ENCODE assay signal across 17 cellular contexts in genomic region chr6:127402890-127403617, GRCh38. TPM values are rescaled to one million over a fixed set of nuclear protein-coding genes. Genes with fewer than 3 reads are reported as not detected.
DNase-seq lines count a peak whose midpoint lies in the region; ATAC-seq, FAIRE-seq and TF ChIP-seq lines count a peak whose summit lies in the region.
"Had no signal": no experiment of that assay in that cellular context is flagged by ENCODE, and none has a peak within 500 bp of the region (broad histone marks: within the 10 kb centered on the region; RNA-seq: fewer than 3 reads in every experiment).

No MANE protein-coding gene starts in this region.

- DNase-seq in DMS53 (lab: John Stamatoyannopoulos, UW) (peak; percentile 86), GM12878 (ENCODE audit: low read depth, low spot score) (no peak), HAP-1 (ENCODE audit: low spot score in 2 of 2) (no peak), GM10248 (ENCODE audit: extremely low spot score) (no peak)
- DNase-seq: activated CD4-positive, CD25-positive, alpha-beta regulatory T cell; activated naive CD4-positive, alpha-beta T cell treated with anti-CD3 and anti-CD28 coated beads, Interleukin-2, amount 10 ng/mL, durations not matched to agents 7 days and 5 days; effector CD4-positive, alpha-beta T cell; GOT3; left ventricle myocardium inferior; NCI-H1048; NCI-H446 treated with DMSO at 0.1 percent for 48 hours; psoas muscle; T-helper 17 cell had no signal

- POLR2A ChIA-PET in GM12878 (lab: Charles Lee), result no interaction called here
- POLR2A ChIA-PET in GM10248 (lab: Yijun Ruan, JAX), result no interaction called here

- H3K4me3 ChIP-seq in GM12878, result no peak overlapping the region
- H3K4me3 ChIP-seq in HAP-1, result no peak overlapping the region
- H3K4me3 ChIP-seq: left ventricle myocardium inferior, psoas muscle had no signal

- CTCF ChIA-PET in GM12878 (lab: Yijun Ruan, JAX) (interaction anchor here (0.9 to 1.0 kb wide), 2 partner anchors 19 to 99 kb away, joined by 3 read pairs; no protein-coding TSS in a partner anchor), GM10248 (lab: Yijun Ruan, JAX) (interaction anchor here (1.3 to 2.1 kb wide), 3 partner anchors 12 to 100 kb away, joined by 3 to 6 read pairs (median 3); no protein-coding TSS in a partner anchor)

- H3K27me3 ChIP-seq in GM12878 (replicated peaks in 1 of 2; ENCODE audit: control insufficient read depth in 2 of 2, insufficient read depth in 2 of 2, low read length in 1 of 2) (no peaks in the 10 kb centered on the region), HAP-1 (ENCODE audit: low read depth) (no peaks in the 10 kb centered on the region)

- H4K20me1 ChIP-seq in GM12878 (ENCODE audit: control insufficient read depth, insufficient read depth), result no peaks in the 10 kb centered on the region

- H3K4me1 ChIP-seq in GM12878 (ENCODE audit: control insufficient read depth, insufficient read depth, low read length) (peaks cover 18% of the 10 kb centered on the region), HAP-1 (no peaks in the 10 kb centered on the region)
- H3K4me1 ChIP-seq: left ventricle myocardium inferior, psoas muscle had no signal

- H2AFZ ChIP-seq in GM12878 (ENCODE audit: control insufficient read depth, low read depth, low read length), result peak overlapping the region; percentile 68

- peak overlapping the region; percentile 69 for H3K4me2 ChIP-seq in GM12878 (ENCODE audit: control insufficient read depth, insufficient read depth)

- SMC1A ChIA-PET in GM12878 (lab: Charles Lee; ENCODE audit: uncharacterized antibody, unreplicated experiment), result interaction anchor here (0.9 to 2.5 kb wide), 7 partner anchors 11 to 111 kb away, joined by 3 to 10 read pairs (median 5); no protein-coding TSS in a partner anchor

- no peak overlapping the region; the same call in 1 of the 2 replicates for H3K9ac ChIP-seq in GM12878 (ENCODE audit: control insufficient read depth, insufficient read depth, low read length)

- TF ChIP-seq RAD21 in GM12878 (IDR thresholded peaks at IDR 0.05; ENCODE audit: insufficient read depth, low read depth, low read length), result no peak

- no peak for TF ChIP-seq POLR2A in GM12878 (IDR thresholded peaks at IDR 0.05; ENCODE audit: low read depth, low read length)

- RAD21 ChIA-PET in GM12878 (lab: Charles Lee; ENCODE audit: unreplicated experiment), result interaction anchor here (1.0 to 1.8 kb wide), 3 partner anchors 12 to 136 kb away, joined by 3 to 4 read pairs (median 3); partner anchors contain the start of gene RNF146

- H3K79me2 ChIP-seq in GM12878 (ENCODE audit: control insufficient read depth, insufficient read depth, low read length), result no peaks in the 10 kb centered on the region

- no peak for FAIRE-seq in GM12878 (lab: Jason Lieb, UNC)

- TF ChIP-seq EP300 in GM12878 (IDR thresholded peaks at IDR 0.05; ENCODE audit: borderline replicate concordance in 1 of 2, control insufficient read depth in 1 of 2, low read depth in 2 of 2, low read length in 2 of 2), result no peak

- H3K36me3 ChIP-seq in GM12878 (ENCODE audit: control insufficient read depth in 2 of 2, insufficient read depth in 2 of 2, low read length in 1 of 2) (no peaks in the 10 kb centered on the region), HAP-1 (replicated peaks) (no peaks in the 10 kb centered on the region)
- H3K36me3 ChIP-seq: left ventricle myocardium inferior had no signal

- peak; percentile 26 for ATAC-seq in GM18870 (IDR thresholded peaks at IDR 0.05; ENCODE audit: unreplicated experiment)
- peak; percentile 28 for ATAC-seq in HG03025 (IDR thresholded peaks at IDR 0.05; ENCODE audit: low FRiP score, unreplicated experiment)
- peak; percentile 37 for ATAC-seq in GM12878
- ATAC-seq in GM18520 (IDR thresholded peaks at IDR 0.05; ENCODE audit: unreplicated experiment), result no peak
- ATAC-seq in HG03039 (IDR thresholded peaks at IDR 0.05; ENCODE audit: unreplicated experiment), result no peak
- ATAC-seq: T-helper 17 cell had no signal

- TF ChIP-seq CTCF in GM12878 (IDR thresholded peaks at IDR 0.05 in 2 of 3, conservative IDR thresholded peaks at IDR 0.05 in 1 of 3; ENCODE audit: control insufficient read depth in 2 of 3, extremely low read depth in 1 of 3, insufficient read depth in 1 of 3, low read depth in 3 of 3, low read length in 3 of 3) (no peak), GM10248 (IDR thresholded peaks at IDR 0.05; ENCODE audit: control extremely low read depth, extremely low read depth, low read depth, missing control alignments) (no peak)

- intact Hi-C loops in GM12878 (cut with micrococcal nuclease; ENCODE audit: unreplicated experiment), result no loop called here

- H3K27ac ChIP-seq in GM12878 (ENCODE audit: control insufficient read depth, insufficient read depth), result peak overlapping the region; percentile 80
- H3K27ac ChIP-seq: left ventricle myocardium inferior had no signal

- H3K9me3 ChIP-seq in GM12878 (replicated peaks; ENCODE audit: control insufficient read depth, insufficient read depth, low read length), result no peaks in the 10 kb centered on the region; the same call in 2 of the 3 replicates
- no peaks in the 10 kb centered on the region for H3K9me3 ChIP-seq in HAP-1

- in situ Hi-C loops in GM12878 (cut with MboI) (no loop called here), HAP-1 (cut with MboI; ENCODE audit: low sequenced_read_pairs) (no loop called here)

- no TSS peak for BruUV-seq in GM12878 (replicated peaks; lab: Mats Ljungman, UMichigan)

- WGBS in GM12878 (ENCODE audit: insufficient coverage, insufficient replicate concordance, low lambda C conversion rate, missing lambda C conversion rate), result 42% methylated on average over 4 of the region's 4 CpGs

TF ChIP-seq in GM12878, 131 proteins besides CTCF, POLR2A, EP300 and RAD21:
- TF ChIP-seq WRNIP1 (IDR thresholded peaks at IDR 0.05; ENCODE audit: borderline replicate concordance, low read depth, low read length) (no peak), EED (IDR thresholded peaks at IDR 0.05; ENCODE audit: low read depth) (0 out of 2 replicates have a peak, but pooled peaks have one; percentile 6)

RNA-seq across cellular contexts. Expression of gene KIAA0408, which starts 56.1 kb away (rescaled TPM):
- not detected in 2 replicates for total RNA-seq in GM12878 (2013; cell fraction: nucleolus; rRNA removed)
- total RNA-seq in GM12878 (2014; rRNA removed) (0.06 and 0.11 TPM in 2 replicates), GM12878 (2014; rRNA removed; fragmentation: Illumina TruSeq; extraction: Trizol) (0.04 TPM in 1 of 2 replicates, not detected in the other), GM12878 (2021) (not detected in 2 replicates)
- 0.07 TPM for polyA plus RNA-seq in GM12878 (2011; ENCODE audit: low read depth)
- polyA plus RNA-seq in GM12878 (2011; rRNA removed) (0.30 and 0.76 TPM in 2 replicates), GM12878 (2014; fragmentation: Illumina TruSeq; extraction: Trizol) (0.07 and 0.10 TPM in 2 replicates), GM12878 (2014; fragmentation: Nextera tagmentation; extraction: Ambion mirVana) (not detected), GM12878 (2014; rRNA removed) (0.03 TPM in 2 replicates), GM12878 (2016; fragmentation: Nextera tagmentation; extraction: Ambion mirVana) (under 1 TPM in 1 of 2 experiments, not detected in 1; 0.10 TPM)
- polyA plus RNA-seq in GM12878 (2011; cell fraction: cytosol; rRNA removed), result 0.25 and 0.28 TPM in 2 replicates
- polyA plus RNA-seq in GM12878 (2011; cell fraction: nucleus; rRNA removed), result 0.83 and 1.1 TPM in 2 replicates
- polyA plus RNA-seq in GM12878 (2012), result 0.07 and 0.34 TPM in 2 replicates
- 0.07 and 0.21 TPM in 2 replicates for polyA minus RNA-seq in GM12878 (2011; rRNA and poly(A)+ RNA removed)
- 0.40 TPM in 1 of 2 replicates, not detected in the other for polyA minus RNA-seq in GM12878 (2011; cell fraction: cytosol; rRNA and poly(A)+ RNA removed)
- polyA minus RNA-seq in GM12878 (2011; cell fraction: nucleus; rRNA and poly(A)+ RNA removed), result 0.12 and 0.38 TPM in 2 replicates

RNA-seq across cellular contexts. Expression of gene ECHDC1, which starts 59.6 kb away (rescaled TPM):
- 154 and 165 TPM in 2 replicates for total RNA-seq in GM12878 (2013; cell fraction: nucleolus; rRNA removed)
- total RNA-seq in GM12878 (2014; rRNA removed) (46.2 and 48.6 TPM in 2 replicates), GM12878 (2014; rRNA removed; fragmentation: Illumina TruSeq; extraction: Trizol) (67.8 and 69.8 TPM in 2 replicates), GM12878 (2021) (49.5 and 57.0 TPM in 2 replicates)
- 41.8 TPM for polyA plus RNA-seq in GM12878 (2011; ENCODE audit: low read depth)
- polyA plus RNA-seq in GM12878 (2011; rRNA removed) (52.3 and 87.7 TPM in 2 replicates), GM12878 (2014; fragmentation: Illumina TruSeq; extraction: Trizol) (85.8 and 123 TPM in 2 replicates), GM12878 (2014; fragmentation: Nextera tagmentation; extraction: Ambion mirVana) (10 to 100 TPM; 71.6 to 85.4 TPM), GM12878 (2014; rRNA removed) (41.8 and 51.2 TPM in 2 replicates), GM12878 (2016; fragmentation: Nextera tagmentation; extraction: Ambion mirVana) (100 to 1,000 TPM; 106 to 111 TPM)
- polyA plus RNA-seq in GM12878 (2011; cell fraction: cytosol; rRNA removed), result 16.8 and 19.9 TPM in 2 replicates
- polyA plus RNA-seq in GM12878 (2011; cell fraction: nucleus; rRNA removed), result 23.3 and 24.7 TPM in 2 replicates
- 37.6 and 45.2 TPM in 2 replicates for polyA plus RNA-seq in GM12878 (2012)
- polyA minus RNA-seq in GM12878 (2011; rRNA and poly(A)+ RNA removed), result 28.8 and 40.7 TPM in 2 replicates
- polyA minus RNA-seq in GM12878 (2011; cell fraction: cytosol; rRNA and poly(A)+ RNA removed), result 10.9 and 29.3 TPM in 2 replicates
- 28.0 and 38.0 TPM in 2 replicates for polyA minus RNA-seq in GM12878 (2011; cell fraction: nucleus; rRNA and poly(A)+ RNA removed)

Comparison
In these comparisons a context has a peak if more than half of its experiments do, and no peak if none do; other contexts are left out.
1. ATAC-seq: peak in GM18870 (single experiment), HG03025 (single experiment) and GM12878 (single experiment); none in GM18520 (single experiment) and HG03039 (single experiment).